In genomic region chr15:90337256-90337655, GRCh38 we compare ENCODE assay signal across 17 cellular contexts. TPM values are rescaled to one million over a fixed set of nuclear protein-coding genes. Genes with fewer than 3 reads are reported as not detected.
DNase-seq lines count a peak whose midpoint lies in the region; ATAC-seq and TF ChIP-seq lines count a peak whose summit lies in the region.
"Had no signal": no experiment of that assay in that cellular context is flagged by ENCODE, and none has a peak within 500 bp of the region (broad histone marks: within the 10 kb centered on the region; RNA-seq: fewer than 3 reads in every experiment).

No MANE protein-coding gene starts in this region.

- intact Hi-C loops in esophagus squamous epithelium (cut with DNase I), result no loop called here

- H3K27ac ChIP-seq in KOPT-K1 (ENCODE audit: low read depth, low read length, poor library complexity, severe bottlenecking) (peak overlapping the region; percentile 56), SJSA1 (peak overlapping the region; percentile 13; the same call in 1 of the 2 replicates), esophagus squamous epithelium (peak overlapping the region; percentile 22 to 63 (median 38))
- H3K27ac ChIP-seq: ovary, upper lobe of left lung had no signal

- WGBS in esophagus squamous epithelium, 2 donors, result 24 to 33% methylated on average over 3 to 4 of the region's 4 CpGs

- TF ChIP-seq CTCF in esophagus squamous epithelium (IDR thresholded peaks at IDR 0.05), result no peak

- TF ChIP-seq POLR2A in esophagus squamous epithelium (IDR thresholded peaks at IDR 0.05), result no peak

- H3K4me1 ChIP-seq in SJSA1 (replicated peaks), result peaks cover 13% of the 10 kb centered on the region
- H3K4me1 ChIP-seq in esophagus squamous epithelium, result peaks cover 0 to 52% (median 18%) of the 10 kb centered on the region in 3 donors

- H3K4me3 ChIP-seq in SJSA1 (no peak overlapping the region), esophagus squamous epithelium (no peak overlapping the region)
- H3K4me3 ChIP-seq: body of pancreas, K562, ovary, upper lobe of left lung had no signal

- H3K9me3 ChIP-seq in KOPT-K1 (ENCODE audit: insufficient read depth, low read length, poor library complexity, severe bottlenecking) (no peaks in the 10 kb centered on the region), SJSA1 (replicated peaks) (no peaks in the 10 kb centered on the region), esophagus squamous epithelium (no peaks in the 10 kb centered on the region)
- H3K9me3 ChIP-seq: body of pancreas, ovary, upper lobe of left lung had no signal

- H3K36me3 ChIP-seq in KOPT-K1 (ENCODE audit: insufficient read depth, low read length) (no peaks in the 10 kb centered on the region), SJSA1 (no peaks in the 10 kb centered on the region), esophagus squamous epithelium (no peaks in the 10 kb centered on the region)
- H3K36me3 ChIP-seq: ovary, upper lobe of left lung had no signal

- DNase-seq in AML-193 (lab: John Stamatoyannopoulos, UW) (peak; percentile 12 to 27), SJSA1 (ENCODE audit: low read depth in 1 of 2, low spot score in 2 of 2) (no peak), esophagus squamous epithelium (lab: John Stamatoyannopoulos, UW) (no peak), ecto neural progenitor cell (ENCODE audit: low spot score) (no peak), NCI-H128 (lab: John Stamatoyannopoulos, UW; ENCODE audit: unreplicated experiment) (no peak), islet precursor cell (no peak)
- no peak for DNase-seq in stimulated activated naive CD8-positive, alpha-beta T cell treated with anti-CD3 and anti-CD28 coated beads, Interleukin-15, Interleukin-2, amounts not matched to agents 100 U/mL and 50 U/mL, for 24 hours
- DNase-seq: Calu3, dermis blood vessel endothelial cell, NCI-H1694 treated with DMSO at 0.1 percent for 48 hours, NCI-H510A treated with DMSO at 0.1 percent for 48 hours, ovary had no signal

- ATAC-seq in stimulated activated naive CD8-positive, alpha-beta T cell treated with anti-CD3 and anti-CD28 coated beads, Interleukin-15, Interleukin-2, amounts not matched to agents 100 U/mL and 50 U/mL, for 24 hours, result no peak
- ATAC-seq: body of pancreas, WTC11 had no signal

- H3K27me3 ChIP-seq in SJSA1 (replicated peaks) (no peaks in the 10 kb centered on the region), esophagus squamous epithelium (no peaks in the 10 kb centered on the region)
- H3K27me3 ChIP-seq: body of pancreas, ovary, upper lobe of left lung had no signal

RNA-seq across cellular contexts. Expression of gene ZNF774, which starts 14.8 kb away (rescaled TPM):
- total RNA-seq in SJSA1 (2014; rRNA removed; shearing (Covaris generic)), result 0.66 and 4.1 TPM in 2 replicates
- total RNA-seq in esophagus squamous epithelium, result 1 to 10 TPM in 3 of 4 donors, under 1 TPM in 1; 0.79 to 9.3 (median 1.8) TPM

RNA-seq across cellular contexts. Expression of gene IQGAP1, which starts 50.8 kb away (rescaled TPM):
- total RNA-seq in SJSA1 (2014; rRNA removed; shearing (Covaris generic)), result 163 and 235 TPM in 2 replicates
- total RNA-seq in esophagus squamous epithelium, result 100 to 1,000 TPM; 181 to 285 (median 193) TPM

Comparison
In these comparisons a context has a peak if more than half of its experiments do, and no peak if none do; other contexts are left out.
1. DNase-seq: peak in AML-193 (2 of 2); none in SJSA1 (0 of 2), esophagus squamous epithelium (single experiment), ecto neural progenitor cell (single experiment), NCI-H128 (single experiment), stimulated activated naive CD8-positive, alpha-beta T cell treated with anti-CD3 and anti-CD28 coated beads, Interleukin-15, Interleukin-2, amounts not matched to agents 100 U/mL and 50 U/mL, for 24 hours (single experiment) and islet precursor cell (single experiment).
2. Peak in every context shown above with its lines, with median percentiles within 50 percentile points of each other: H3K27ac ChIP-seq.